Comparison of ENCODE assay signal across 8 cellular contexts in genomic region chr16:14975418-14976194, GRCh38. TPM values are rescaled to one million over a fixed set of nuclear protein-coding genes. Genes with fewer than 3 reads are reported as not detected.
DNase-seq lines count a peak whose midpoint lies in the region; ATAC-seq and TF ChIP-seq lines count a peak whose summit lies in the region.
"Not testable (repeated sequence)": the region's sequence is repeated elsewhere in the genome, so short reads cannot be mapped to it uniquely, and the experiment has no call there.

No MANE protein-coding gene starts in this region.

- not testable (repeated sequence) for H3K18ac ChIP-seq in IMR-90 (ENCODE audit: low read depth, low read length)

- peak overlapping the region; percentile 97 for H3K4me3 ChIP-seq in IMR-90 (ENCODE audit: insufficient read depth, low read depth, low read length)
- peak overlapping the region; percentile 68 to 95 (median 83) for H3K4me3 ChIP-seq in esophagus muscularis mucosa
- H3K4me3 ChIP-seq in mesodermal cell (ENCODE audit: extremely low read depth, insufficient read depth, low read length, poor library complexity, severe bottlenecking) = peak overlapping the region; percentile 93

- not testable (repeated sequence) for TF ChIP-seq EP300 in esophagus muscularis mucosa (IDR thresholded peaks at IDR 0.05)

- peak overlapping the region; percentile 95 for H2BK5ac ChIP-seq in IMR-90 (ENCODE audit: low read depth, low read length, poor library complexity, severe bottlenecking)

- H3K4me1 ChIP-seq in IMR-90 (ENCODE audit: control insufficient read depth, insufficient read depth, low read length); mesodermal cell (ENCODE audit: control insufficient read depth, insufficient read depth, low read length, poor library complexity, severe bottlenecking): not testable (repeated sequence)
- peaks cover 10 to 37% (median 21%) of the 10 kb centered on the region in 4 donors for H3K4me1 ChIP-seq in esophagus muscularis mucosa

- H3K36me3 ChIP-seq in IMR-90 (ENCODE audit: control insufficient read depth, insufficient read depth, low read length); mesodermal cell (ENCODE audit: control insufficient read depth, insufficient read depth, low read length): not testable (repeated sequence)
- peaks cover 0 to 16% (median 0%) of the 10 kb centered on the region in 4 donors for H3K36me3 ChIP-seq in esophagus muscularis mucosa

- H3K9me3 ChIP-seq in IMR-90 (ENCODE audit: control insufficient read depth, insufficient read depth, low read length); esophagus muscularis mucosa; mesodermal cell (ENCODE audit: control insufficient read depth, low read length): not testable (repeated sequence)

- H3K27ac ChIP-seq in 22Rv1 (peak overlapping the region; percentile 79), IMR-90 (ENCODE audit: insufficient read depth, low read length) (peak overlapping the region; percentile 95), esophagus muscularis mucosa (replicated peaks in 1 of 4) (peak overlapping the region; percentile 88 to 95 (median 94)), mesodermal cell (ENCODE audit: low read depth, low read length, severe bottlenecking) (peak overlapping the region; percentile 66)

- peak overlapping the region; percentile 88; the same call in 1 of the 2 replicates for H4K91ac ChIP-seq in IMR-90 (ENCODE audit: insufficient read depth, low read depth, low read length)

- not testable (repeated sequence) for TF ChIP-seq CTCF in 22Rv1 (IDR thresholded peaks at IDR 0.05); IMR-90 (conservative IDR thresholded peaks at IDR 0.05; ENCODE audit: low read depth, low read length)
- TF ChIP-seq CTCF in esophagus muscularis mucosa (IDR thresholded peaks at IDR 0.05) = peak in 1 of 3 experiments; percentile 33

- H3K4me3 Mint-ChIP-seq in T-cell = peak overlapping the region; percentile 86 to 89 (median 88)

- BruUV-seq in IMR-90 (replicated peaks; lab: Mats Ljungman, UMichigan) = not testable (repeated sequence)

- H2BK20ac ChIP-seq in IMR-90 (ENCODE audit: low read depth, low read length) = not testable (repeated sequence)

- in situ Hi-C loops in IMR-90 (cut with MboI; ENCODE audit: low sequenced_read_pairs) = not testable (repeated sequence)

- H2AK5ac ChIP-seq in IMR-90 (ENCODE audit: low read depth, low read length) = peak overlapping the region; percentile 89

- peak overlapping the region; percentile 48 for H3K56ac ChIP-seq in IMR-90 (ENCODE audit: extremely low read depth, insufficient read depth, low read length)

- not testable (repeated sequence) for TF ChIP-seq POLR2A in IMR-90 (IDR thresholded peaks at IDR 0.05; ENCODE audit: low read depth, low read length); esophagus muscularis mucosa (IDR thresholded peaks at IDR 0.05; ENCODE audit: low read depth)

- peak overlapping the region; percentile 84 to 85; a peak in 2 of 4 replicates for H4K8ac ChIP-seq in IMR-90 (ENCODE audit: low read depth in 2 of 2, low read length in 2 of 2)

- DNase-seq in IMR-90; esophagus muscularis mucosa (ENCODE audit: extremely low spot score): not testable (repeated sequence)
- DNase-seq in T-cell (peak; percentile 27 to 75 (median 58)), activated gamma-delta T cell (lab: John Stamatoyannopoulos, UW) (peak; percentile 40)
- DNase-seq in stimulated activated CD4-positive, alpha-beta T cell treated with anti-CD3 and anti-CD28 coated beads, Interleukin-1b, Interleukin-23, amount 100 ng/mL, for 4 hours (ENCODE audit: low read depth in 2 of 2) = peak; percentile 39 to 49

- H3K4me1 Mint-ChIP-seq in T-cell = peaks cover 32 to 41% (median 34%) of the 10 kb centered on the region in 3 donors

- H2BK15ac ChIP-seq in IMR-90 (ENCODE audit: low read depth, low read length) = not testable (repeated sequence)

- intact Hi-C loops in IMR-90 (cut with micrococcal nuclease); esophagus muscularis mucosa (cut with DNase I): not testable (repeated sequence)

- H4K20me1 ChIP-seq in IMR-90 (ENCODE audit: insufficient read depth, low read length) = peaks cover 47% of the 10 kb centered on the region

- peaks cover 9 to 42% of the 10 kb centered on the region in 2 experiments; a peak in 3 of 4 replicates for H3K79me1 ChIP-seq in IMR-90 (ENCODE audit: low read depth in 1 of 2, low read length in 2 of 2)

- H4K5ac ChIP-seq in IMR-90 (ENCODE audit: low read depth, low read length) = peak overlapping the region; percentile 64; the same call in 1 of the 2 replicates

- TF ChIP-seq RAD21 in IMR-90 (IDR thresholded peaks at IDR 0.05; ENCODE audit: low read length) = not testable (repeated sequence)

- not testable (repeated sequence) for H3K9me3 Mint-ChIP-seq in T-cell

- peak overlapping the region; percentile 96 for H3K23ac ChIP-seq in IMR-90 (ENCODE audit: low read depth, low read length)

- dilution Hi-C loops in IMR-90 (cut with HindIII; ENCODE audit: low sequenced_read_pairs, unreplicated experiment) = not testable (repeated sequence)

- not testable (repeated sequence) for H3K27me3 Mint-ChIP-seq in T-cell

- H2BK120ac ChIP-seq in IMR-90 (ENCODE audit: low read depth, low read length) = not testable (repeated sequence)

- H3K36me3 Mint-ChIP-seq in T-cell = not testable (repeated sequence)

- 11% methylated on average over 4 of the region's 47 CpGs; no CpG with 5 or more reads in 1 of the 2 experiments for WGBS in IMR-90 (ENCODE audit: extremely low coverage in 2 of 2, insufficient read length in 1 of 2), 2 experiments
- 5% methylated on average over 24 of the region's 47 CpGs for WGBS in esophagus muscularis mucosa
- WGBS in mesodermal cell (ENCODE audit: insufficient coverage in 2 of 2), 2 experiments = 3 to 5% methylated on average over 19 to 30 of the region's 47 CpGs

- POLR2A ChIA-PET in IMR-90 (lab: Charles Lee; ENCODE audit: unreplicated experiment) = interaction anchor here (0.6 kb wide), 1 partner anchor 9 kb away, joined by 6 read pairs; no protein-coding TSS in a partner anchor
- POLR2A ChIA-PET in T-cell (lab: Charles Lee) = interaction anchor here in 1 of 2 donors (0.6 kb wide), 1 partner anchor 913 kb away, joined by 3 read pairs; the partner anchor contains the start of gene CEP20

- peak overlapping the region; percentile 89 for H3K4ac ChIP-seq in IMR-90 (ENCODE audit: low read depth, low read length)

- CTCF ChIA-PET in IMR-90 (lab: Yijun Ruan, JAX) = not testable (repeated sequence)
- CTCF ChIA-PET in T-cell (lab: Charles Lee) = interaction anchor here in 1 of 2 donors (1.2 kb wide), 1 partner anchor 46 kb away, joined by 3 read pairs; no protein-coding TSS in a partner anchor

- H3K27me3 ChIP-seq in IMR-90 (ENCODE audit: control insufficient read depth, insufficient read depth, low read length); esophagus muscularis mucosa: not testable (repeated sequence)

- peak overlapping the region; percentile 82 for H2AK9ac ChIP-seq in IMR-90 (replicated peaks; ENCODE audit: low read depth, low read length, poor library complexity)

- peak overlapping the region; percentile 95 for H3K14ac ChIP-seq in IMR-90 (replicated peaks; ENCODE audit: low read depth, low read length)

- peak overlapping the region; percentile 87 for H2AFZ ChIP-seq in IMR-90 (replicated peaks; ENCODE audit: low read length, poor library complexity)

- peak; percentile 9 for ATAC-seq in GM18909 (IDR thresholded peaks at IDR 0.05; ENCODE audit: poor library complexity, unreplicated experiment)
- peak; percentile 15 for ATAC-seq in IMR-90 (ENCODE audit: low read depth)
- ATAC-seq in T-cell (replicated peaks in 1 of 4) = peak; percentile 9 to 46 (median 26)

- H3K9me1 ChIP-seq in IMR-90 (ENCODE audit: insufficient read depth, low read length) = not testable (repeated sequence)

- H3K27ac Mint-ChIP-seq in T-cell = peak overlapping the region; percentile 69 to 84

- H3K4me2 ChIP-seq in IMR-90 (ENCODE audit: low read depth, low read length) = peak overlapping the region; percentile 100

- peak overlapping the region; percentile 94 for H3K9ac ChIP-seq in IMR-90 (ENCODE audit: low read depth, low read length)

RNA-seq across cellular contexts. Expression of gene PDXDC1, which starts 0.8 kb away (rescaled TPM):
- total RNA-seq in IMR-90 (2012; rRNA removed) (107 and 117 TPM in 2 replicates), T-cell (10 to 100 TPM; 63.3 to 84.7 (median 72.4) TPM), esophagus muscularis mucosa (10 to 100 TPM; 74.3 to 91.3 (median 85.9) TPM)
- 55.2 and 68.7 TPM in 2 replicates for polyA plus RNA-seq in IMR-90 (2012; rRNA removed)
- polyA plus RNA-seq in IMR-90 (2012; cell fraction: cytosol; rRNA removed) = 28.4 and 31.5 TPM in 2 replicates
- polyA plus RNA-seq in IMR-90 (2012; cell fraction: nucleus; rRNA removed; ENCODE audit: low replicate concordance) = 64.2 and 200 TPM in 2 replicates
- polyA plus RNA-seq in mesodermal cell (2013, experiment 1 of 2) = 60.9 TPM
- 66.5 TPM for polyA plus RNA-seq in mesodermal cell (2013, experiment 2 of 2)

RNA-seq across cellular contexts. Expression of gene NPIPA1, which starts 38.4 kb away (rescaled TPM):
- total RNA-seq in IMR-90 (2012; rRNA removed) (8.1 and 10.3 TPM in 2 replicates), T-cell (100 to 1,000 TPM; 116 to 163 (median 134) TPM), esophagus muscularis mucosa (100 to 1,000 TPM in 1 of 4 donors, 10 to 100 TPM in 3; 69.6 to 118 (median 85.0) TPM)
- 74.5 and 85.8 TPM in 2 replicates for polyA plus RNA-seq in IMR-90 (2012; rRNA removed)
- polyA plus RNA-seq in IMR-90 (2012; cell fraction: cytosol; rRNA removed) = 19.5 and 34.3 TPM in 2 replicates
- polyA plus RNA-seq in IMR-90 (2012; cell fraction: nucleus; rRNA removed; ENCODE audit: low replicate concordance) = 380 and 593 TPM in 2 replicates
- polyA plus RNA-seq in mesodermal cell (2013, experiment 1 of 2) = 63.9 TPM
- polyA plus RNA-seq in mesodermal cell (2013, experiment 2 of 2) = 64.1 TPM
